Comparison of ENCODE assay signal across 16 cellular contexts in the genomic region with DNA sequence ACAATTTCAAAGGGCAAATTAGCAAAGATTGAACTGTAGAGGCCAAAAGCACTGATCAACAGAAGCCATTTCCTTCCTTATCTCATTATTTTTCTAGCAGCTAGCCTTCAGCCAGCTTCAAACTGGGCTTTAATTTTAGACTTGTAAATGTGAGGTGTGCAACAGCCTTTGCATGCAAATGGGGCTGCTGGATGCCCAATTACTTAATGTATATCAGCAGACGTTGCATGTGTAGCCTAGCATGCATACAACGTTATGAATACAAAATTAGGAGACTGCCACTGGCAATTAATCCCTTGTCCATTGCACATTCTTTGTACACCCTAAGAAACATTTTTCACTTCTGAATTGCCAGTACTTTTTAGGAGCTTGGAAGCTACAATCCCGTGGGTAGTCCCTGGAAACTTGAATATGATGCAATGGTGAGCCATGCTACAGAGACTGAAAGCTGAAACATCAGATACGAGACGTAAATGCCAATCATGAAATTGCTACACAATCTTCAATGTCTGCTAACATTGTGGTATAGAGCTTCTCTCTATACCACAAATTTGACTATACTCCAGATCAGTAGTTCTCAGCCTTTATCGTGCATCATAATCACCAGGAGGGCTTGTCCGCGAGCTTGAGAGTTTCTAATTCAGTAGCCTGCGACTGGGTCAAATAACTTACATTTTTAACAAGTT. TPM values are rescaled to one million over a fixed set of nuclear protein-coding genes. Genes with fewer than 3 reads are reported as not detected.
DNase-seq lines count a peak whose midpoint lies in the region; ATAC-seq and TF ChIP-seq lines count a peak whose summit lies in the region.
"Had no signal": no experiment of that assay in that cellular context is flagged by ENCODE, and none has a peak within 500 bp of the region (broad histone marks: within the 10 kb centered on the region; RNA-seq: fewer than 3 reads in every experiment).

No MANE protein-coding gene starts in this region.

- no peaks in the 10 kb centered on the region for H3K9me3 ChIP-seq in DOHH2 (ENCODE audit: control insufficient read depth, insufficient read depth, low read length)
- H3K9me3 ChIP-seq: BLaER1, SJCRH30, stomach had no signal

- H3K4me3 ChIP-seq in DOHH2 (ENCODE audit: low read length) (peak overlapping the region; percentile 6; the same call in 1 of the 2 replicates), fibroblast of pulmonary artery (replicated peaks; ENCODE audit: low read depth, low read length) (no peak overlapping the region)
- H3K4me3 ChIP-seq: BLaER1, SJCRH30, stomach had no signal

- H3F3A ChIP-seq in DOHH2 (ENCODE audit: control insufficient read depth, insufficient read depth), result 0 out of 2 replicates have a peak, but pooled peaks cover 2% of the 10 kb centered on the region

- DNase-seq in NCI-H526 (lab: John Stamatoyannopoulos, UW) (peak; percentile 90 to 93), fibroblast of pulmonary artery (ENCODE audit: low read depth) (peak; percentile 41), GDM1 (lab: John Stamatoyannopoulos, UW) (no peak), G401 (ENCODE audit: low spot score) (no peak), NCI-H2029 treated with DMSO at 0.1 percent for 48 hours (lab: John Stamatoyannopoulos, UW) (no peak)
- DNase-seq: amygdala, glutamatergic neuron, NCI-H1436, NCI-H69, right cardiac atrium, SJCRH30, stomach had no signal

- peak overlapping the region; percentile 17 for H3K4me2 ChIP-seq in DOHH2 (ENCODE audit: low read length)
- H3K4me2 ChIP-seq: BLaER1 had no signal

- no peaks in the 10 kb centered on the region for H3K9me2 ChIP-seq in DOHH2 (replicated peaks; ENCODE audit: control insufficient read depth, low read length)

- peaks cover 27% of the 10 kb centered on the region for H3K4me1 ChIP-seq in DOHH2 (ENCODE audit: control insufficient read depth, low read length)
- H3K4me1 ChIP-seq: BLaER1 had no signal

- in situ Hi-C loops in G401 (cut with HindIII; ENCODE audit: low sequenced_read_pairs), result no loop called here

- TF ChIP-seq CTCF in DOHH2 (IDR thresholded peaks at IDR 0.05; ENCODE audit: low read depth, low read length, poor library complexity, severe bottlenecking) (no peak), fibroblast of pulmonary artery (IDR thresholded peaks at IDR 0.05; ENCODE audit: low read length, missing control alignments) (no peak)

- no peaks in the 10 kb centered on the region for H4K20me1 ChIP-seq in DOHH2 (ENCODE audit: control insufficient read depth, insufficient read depth, low read depth, low read length)
- H4K20me1 ChIP-seq: BLaER1 had no signal

- ATAC-seq in GM21381 (IDR thresholded peaks at IDR 0.05; ENCODE audit: unreplicated experiment) (peak; percentile 39), esophagus mucosa (no peak)
- ATAC-seq: right cardiac atrium had no signal

- H3K36me3 ChIP-seq in DOHH2 (ENCODE audit: control insufficient read depth, low read length), result no peaks in the 10 kb centered on the region
- H3K36me3 ChIP-seq: BLaER1, SJCRH30 had no signal

- no peaks in the 10 kb centered on the region for H3K27me3 ChIP-seq in DOHH2 (ENCODE audit: control insufficient read depth, low read length)
- H3K27me3 ChIP-seq: BLaER1, SJCRH30, stomach had no signal

- H3K27ac ChIP-seq in DOHH2 (ENCODE audit: low read depth, low read length), result peak overlapping the region; percentile 41
- H3K27ac ChIP-seq: BLaER1, SJCRH30, stomach had no signal

- H3K79me2 ChIP-seq in DOHH2 (ENCODE audit: control insufficient read depth, low read length), result no peaks in the 10 kb centered on the region

RNA-seq across cellular contexts. Expression of gene EPSTI1, which starts 20.2 kb away (rescaled TPM):
- 3.4 TPM for total RNA-seq in esophagus mucosa
- total RNA-seq in G401 (2014; rRNA removed; shearing (Covaris generic)), result not detected in 2 replicates

RNA-seq across cellular contexts. Expression of gene DNAJC15, which starts 51.6 kb away (rescaled TPM):
- 4.9 TPM for total RNA-seq in esophagus mucosa
- 8.4 and 16.3 TPM in 2 replicates for total RNA-seq in G401 (2014; rRNA removed; shearing (Covaris generic))

Comparison
In these comparisons a context has a peak if more than half of its experiments do, and no peak if none do; other contexts are left out.
1. DNase-seq: peak in NCI-H526 (2 of 2) and fibroblast of pulmonary artery (single experiment); none in GDM1 (single experiment), G401 (single experiment) and NCI-H2029 treated with DMSO at 0.1 percent for 48 hours (single experiment).